31 cellular contexts compared by ENCODE assay signal in genomic region chr1:112007169-112007568, GRCh38. TPM values are rescaled to one million over a fixed set of nuclear protein-coding genes. Genes with fewer than 3 reads are reported as not detected.
"Had no signal": no experiment of that assay in that cellular context is flagged by ENCODE, and none has a peak within 500 bp of the region (broad histone marks: within the 10 kb centered on the region; RNA-seq: fewer than 3 reads in every experiment).

No MANE protein-coding gene starts in this region.

- H3K4me3 Mint-ChIP-seq: activated CD4-positive, alpha-beta memory T cell treated with anti-CD3 and anti-CD28 coated beads, Interleukin-2, amount 10 ng/mL, durations not matched to agents 7 days and 5 days; activated CD4-positive, alpha-beta T cell treated with anti-CD3 and anti-CD28 coated beads, Interleukin-2, amount 10 ng/mL, durations not matched to agents 7 days and 5 days; activated naive CD4-positive, alpha-beta T cell treated with anti-CD3 and anti-CD28 coated beads, Interleukin-2, amount 10 ng/mL, durations not matched to agents 7 days and 5 days; activated naive CD8-positive, alpha-beta T cell treated with anti-CD3 and anti-CD28 coated beads, Interleukin-2, amount 10 ng/mL, durations not matched to agents 7 days and 5 days; activated T-cell treated with anti-CD3 and anti-CD28 coated beads, Interleukin-2, amount 50 U/mL, for 24 hours; activated T-cell treated with anti-CD3 and anti-CD28 coated beads, Interleukin-2, amount 50 U/mL, for 72 hours; brain; dendritic cell treated with granulocyte-macrophage colony-stimulating factor and Interleukin-4, amounts not matched to agents 40 ng/mL and 50 ng/mL, for 4 days; endodermal cell had no signal

- H3K27ac ChIP-seq: ascending aorta, breast epithelium, cardiac muscle cell, coronary artery, dorsolateral prefrontal cortex had no signal

- H3K27me3 Mint-ChIP-seq: activated CD4-positive, alpha-beta T cell treated with anti-CD3 and anti-CD28 coated beads, Interleukin-2, amount 10 ng/mL, durations not matched to agents 7 days and 5 days had no signal

- H3K4me1 ChIP-seq: ascending aorta, breast epithelium had no signal

- ATAC-seq: activated naive CD4-positive, alpha-beta T cell treated with anti-CD3 and anti-CD28 coated beads, Interleukin-2, amount 50 U/mL, for 72 hours; activated T-cell treated with anti-CD3 and anti-CD28 coated beads, Interleukin-2, amount 50 U/mL, for 72 hours; esophagus mucosa had no signal

- H3K27ac Mint-ChIP-seq: activated CD4-positive, alpha-beta memory T cell treated with anti-CD3 and anti-CD28 coated beads, Interleukin-2, amount 10 ng/mL, durations not matched to agents 7 days and 5 days; activated CD4-positive, alpha-beta T cell treated with anti-CD3 and anti-CD28 coated beads, Interleukin-2, amount 10 ng/mL, durations not matched to agents 7 days and 5 days; activated naive CD4-positive, alpha-beta T cell treated with anti-CD3 and anti-CD28 coated beads, Interleukin-2, amount 10 ng/mL, durations not matched to agents 7 days and 5 days; activated naive CD4-positive, alpha-beta T cell treated with anti-CD3 and anti-CD28 coated beads, Interleukin-2, amount 50 U/mL, for 72 hours; activated naive CD8-positive, alpha-beta T cell treated with anti-CD3 and anti-CD28 coated beads, Interleukin-2, amount 10 ng/mL, durations not matched to agents 7 days and 5 days; activated T-cell treated with anti-CD3 and anti-CD28 coated beads, Interleukin-2, amount 50 U/mL, for 24 hours; activated T-cell treated with anti-CD3 and anti-CD28 coated beads, Interleukin-2, amount 50 U/mL, for 72 hours; dendritic cell treated with granulocyte-macrophage colony-stimulating factor and Interleukin-4, amounts not matched to agents 40 ng/mL and 50 ng/mL, for 4 days; endodermal cell had no signal

- H3K36me3 Mint-ChIP-seq: activated naive CD4-positive, alpha-beta T cell treated with anti-CD3 and anti-CD28 coated beads, Interleukin-2, amount 10 ng/mL, durations not matched to agents 7 days and 5 days; activated naive CD4-positive, alpha-beta T cell treated with anti-CD3 and anti-CD28 coated beads, Interleukin-2, amount 50 U/mL, for 72 hours; activated naive CD8-positive, alpha-beta T cell treated with anti-CD3 and anti-CD28 coated beads, Interleukin-2, amount 10 ng/mL, durations not matched to agents 7 days and 5 days; brain had no signal

- DNase-seq: activated CD4-positive, alpha-beta memory T cell treated with anti-CD3 and anti-CD28 coated beads, Interleukin-2, amount 10 ng/mL, durations not matched to agents 7 days and 5 days; activated CD4-positive, alpha-beta T cell treated with anti-CD3 and anti-CD28 coated beads for 1 hour; activated CD4-positive, alpha-beta T cell treated with anti-CD3 and anti-CD28 coated beads for 4 hours; activated CD4-positive, alpha-beta T cell treated with anti-CD3 and anti-CD28 coated beads, Interleukin-2, amount 10 ng/mL, durations not matched to agents 7 days and 5 days; activated CD4-positive, alpha-beta T cell treated with anti-CD3 and anti-CD28 coated beads, Interleukin-2, amount 50 U/mL, for 4 hours; activated CD8-positive, alpha-beta memory T cell treated with anti-CD3 and anti-CD28 coated beads, Interleukin-2, amount 50 U/mL, for 48 hours; activated gamma-delta T cell; activated naive CD4-positive, alpha-beta T cell; activated naive CD4-positive, alpha-beta T cell treated with anti-CD3 and anti-CD28 coated beads, Interleukin-2, amount 10 ng/mL, durations not matched to agents 7 days and 5 days; activated naive CD8-positive, alpha-beta T cell treated with anti-CD3 and anti-CD28 coated beads, Interleukin-2, amount 10 ng/mL, durations not matched to agents 7 days and 5 days; activated T-cell treated with anti-CD3 and anti-CD28 coated beads for 4 hours; activated T-cell treated with anti-CD3 and anti-CD28 coated beads, Interleukin-2, amount 50 U/mL, for 24 hours; activated T-cell treated with anti-CD3 and anti-CD28 coated beads, Interleukin-2, amount 50 U/mL, for 72 hours; central memory CD4-positive, alpha-beta T cell; cerebellar nuclear complex; dorsolateral prefrontal cortex; effector memory CD4-positive, alpha-beta T cell; endodermal cell; foreskin fibroblast; head of caudate nucleus; T-helper 2 cell had no signal

- H3K27me3 ChIP-seq: ascending aorta, breast epithelium, dorsolateral prefrontal cortex had no signal

- H3K9me3 Mint-ChIP-seq: activated CD4-positive, alpha-beta memory T cell treated with anti-CD3 and anti-CD28 coated beads, Interleukin-2, amount 10 ng/mL, durations not matched to agents 7 days and 5 days; activated CD4-positive, alpha-beta T cell treated with anti-CD3 and anti-CD28 coated beads, Interleukin-2, amount 10 ng/mL, durations not matched to agents 7 days and 5 days; activated naive CD4-positive, alpha-beta T cell treated with anti-CD3 and anti-CD28 coated beads, Interleukin-2, amount 10 ng/mL, durations not matched to agents 7 days and 5 days; activated naive CD4-positive, alpha-beta T cell treated with anti-CD3 and anti-CD28 coated beads, Interleukin-2, amount 50 U/mL, for 72 hours; activated naive CD8-positive, alpha-beta T cell treated with anti-CD3 and anti-CD28 coated beads, Interleukin-2, amount 10 ng/mL, durations not matched to agents 7 days and 5 days; activated T-cell treated with anti-CD3 and anti-CD28 coated beads, Interleukin-2, amount 50 U/mL, for 24 hours; activated T-cell treated with anti-CD3 and anti-CD28 coated beads, Interleukin-2, amount 50 U/mL, for 72 hours; brain; dendritic cell treated with granulocyte-macrophage colony-stimulating factor and Interleukin-4, amounts not matched to agents 40 ng/mL and 50 ng/mL, for 4 days; endodermal cell had no signal

- H3K4me3 ChIP-seq: ascending aorta, breast epithelium, cardiac muscle cell, coronary artery, dorsolateral prefrontal cortex had no signal

- H3K9me3 ChIP-seq: ascending aorta, breast epithelium had no signal

- FAIRE-seq: frontal cortex had no signal

- H3K36me3 ChIP-seq: ascending aorta, breast epithelium, cardiac muscle cell had no signal

- H3K4me1 Mint-ChIP-seq: activated CD4-positive, alpha-beta memory T cell treated with anti-CD3 and anti-CD28 coated beads, Interleukin-2, amount 10 ng/mL, durations not matched to agents 7 days and 5 days; activated CD4-positive, alpha-beta T cell treated with anti-CD3 and anti-CD28 coated beads, Interleukin-2, amount 10 ng/mL, durations not matched to agents 7 days and 5 days; activated naive CD4-positive, alpha-beta T cell treated with anti-CD3 and anti-CD28 coated beads, Interleukin-2, amount 10 ng/mL, durations not matched to agents 7 days and 5 days; activated naive CD8-positive, alpha-beta T cell treated with anti-CD3 and anti-CD28 coated beads, Interleukin-2, amount 10 ng/mL, durations not matched to agents 7 days and 5 days had no signal

RNA-seq across cellular contexts. Expression of gene KCND3, which starts 17.7 kb away (rescaled TPM):
- total RNA-seq: activated CD4-positive, alpha-beta memory T cell treated with anti-CD3 and anti-CD28 coated beads, Interleukin-2, amount 10 ng/mL, durations not matched to agents 7 days and 5 days; activated CD4-positive, alpha-beta T cell treated with anti-CD3 and anti-CD28 coated beads, Interleukin-2, amount 10 ng/mL, durations not matched to agents 7 days and 5 days; activated naive CD4-positive, alpha-beta T cell treated with anti-CD3 and anti-CD28 coated beads, Interleukin-2, amount 50 U/mL, for 72 hours; activated naive CD8-positive, alpha-beta T cell treated with anti-CD3 and anti-CD28 coated beads, Interleukin-2, amount 10 ng/mL, durations not matched to agents 7 days and 5 days; activated T-cell treated with anti-CD3 and anti-CD28 coated beads, Interleukin-2, amount 50 U/mL, for 72 hours; epithelial cell of proximal tubule had no signal
